ENCODE assay signal across 9 cellular contexts in genomic region chr18:80147037-80147417, GRCh38. TPM values are rescaled to one million over a fixed set of nuclear protein-coding genes. Genes with fewer than 3 reads are reported as not detected.
DNase-seq lines count a peak whose midpoint lies in the region; ATAC-seq, FAIRE-seq and TF ChIP-seq lines count a peak whose summit lies in the region.
"Had no signal": no experiment of that assay in that cellular context is flagged by ENCODE, and none has a peak within 500 bp of the region (broad histone marks: within the 10 kb centered on the region; RNA-seq: fewer than 3 reads in every experiment).

No MANE protein-coding gene starts in this region.

- H3K4me2 ChIP-seq in BLaER1 treated with 17β-estradiol and CSF1 and Interleukin-3, amounts not matched to agents 10 nM and 100 nM = peak overlapping the region; percentile 67 to 95 (median 87)
- H3K4me2 ChIP-seq in PC-9 = no peak overlapping the region

- H3K9me3 ChIP-seq in BLaER1 treated with 17β-estradiol and CSF1 and Interleukin-3, amounts not matched to agents 10 nM and 100 nM (replicated peaks in 1 of 11) = no peaks in the 10 kb centered on the region
- H3K9me3 ChIP-seq in muscle layer of colon (ENCODE audit: low read length) = no peaks in the 10 kb centered on the region
- H3K9me3 ChIP-seq in PC-9 (ENCODE audit: insufficient read depth, low read depth) = no peaks in the 10 kb centered on the region

- ATAC-seq in GM19328 (IDR thresholded peaks at IDR 0.05; ENCODE audit: unreplicated experiment) = peak; percentile 26
- peak; percentile 9 for ATAC-seq in HG03558 (IDR thresholded peaks at IDR 0.05; ENCODE audit: extremely low read depth, unreplicated experiment)
- ATAC-seq: K562 had no signal

- POLR2A ChIA-PET in PC-9 (lab: Charles Lee; ENCODE audit: unreplicated experiment) = interaction anchor here (0.6 kb wide), 1 partner anchor 85 kb away, joined by 10 read pairs; no protein-coding TSS in a partner anchor

- no peak overlapping the region for H2AFZ ChIP-seq in PC-9

- H3K27me3 ChIP-seq in BLaER1 treated with 17β-estradiol and CSF1 and Interleukin-3, amounts not matched to agents 10 nM and 100 nM = peaks cover 29 to 53% (median 50%) of the 10 kb centered on the region in 11 experiments
- H3K27me3 ChIP-seq in bronchial epithelial cell (ENCODE audit: control insufficient read depth, insufficient read depth, low read length) (no peaks in the 10 kb centered on the region), muscle layer of colon (ENCODE audit: control insufficient read depth in 1 of 2, insufficient read depth in 2 of 2, low read length in 2 of 2) (no peaks in the 10 kb centered on the region), PC-9 (ENCODE audit: insufficient read depth, low read depth) (no peaks in the 10 kb centered on the region)

- H3K27ac ChIP-seq in BLaER1 treated with 17β-estradiol and CSF1 and Interleukin-3, amounts not matched to agents 10 nM and 100 nM = peak overlapping the region in 1 of 11 experiments; percentile 46; a peak in 2 of 22 replicates
- H3K27ac ChIP-seq in muscle layer of colon (ENCODE audit: low read depth, low read length) (peak overlapping the region; percentile 56), PC-9 (no peak overlapping the region)

- no TSS peak for BruUV-seq in PC-9 (replicated peaks; lab: Mats Ljungman, UMichigan)

- CTCF ChIA-PET in PC-9 (lab: Charles Lee) = no interaction called here

- H4K20me1 ChIP-seq in BLaER1 treated with 17β-estradiol and CSF1 and Interleukin-3, amounts not matched to agents 10 nM and 100 nM = peaks cover 0 to 19% (median 1%) of the 10 kb centered on the region in 11 experiments; a peak in 6 of 22 replicates
- no peaks in the 10 kb centered on the region for H4K20me1 ChIP-seq in PC-9 (ENCODE audit: insufficient read depth)

- no peak for FAIRE-seq in bronchial epithelial cell (lab: Jason Lieb, UNC)
- FAIRE-seq: K562 had no signal

- no peaks in the 10 kb centered on the region for H3K9me2 ChIP-seq in PC-9 (ENCODE audit: insufficient read depth)

- H3F3A ChIP-seq in PC-9 (ENCODE audit: insufficient read depth, low read depth) = no peaks in the 10 kb centered on the region

- peaks cover 0 to 5% (median 0%) of the 10 kb centered on the region in 11 experiments; a peak in 1 of 22 replicates for H3K36me3 ChIP-seq in BLaER1 treated with 17β-estradiol and CSF1 and Interleukin-3, amounts not matched to agents 10 nM and 100 nM
- no peaks in the 10 kb centered on the region for H3K36me3 ChIP-seq in bronchial epithelial cell (ENCODE audit: control insufficient read depth, insufficient read depth, low read length)
- no peaks in the 10 kb centered on the region for H3K36me3 ChIP-seq in muscle layer of colon (ENCODE audit: insufficient read depth, low read length)
- peaks cover 12% of the 10 kb centered on the region; the same call in 1 of the 2 replicates for H3K36me3 ChIP-seq in PC-9 (ENCODE audit: low read depth)

- no peak for TF ChIP-seq CTCF in bronchial epithelial cell (IDR thresholded peaks at IDR 0.05; ENCODE audit: insufficient read depth, low read length, severe bottlenecking)
- TF ChIP-seq CTCF in PC-9 (conservative IDR thresholded peaks at IDR 0.05) = no peak

- DNase-seq in bronchial epithelial cell (ENCODE audit: low read depth) (no peak), PC-9 (no peak), amygdala (lab: John Stamatoyannopoulos, UW) (no peak)
- no peak for DNase-seq in stimulated activated naive CD4-positive, alpha-beta T cell treated with Interleukin-2 at 50 U/mL for 16 hours (lab: John Stamatoyannopoulos, UW)

- H3K79me2 ChIP-seq in PC-9 (ENCODE audit: low read depth) = no peaks in the 10 kb centered on the region

- H3K4me3 ChIP-seq in BLaER1 treated with 17β-estradiol and CSF1 and Interleukin-3, amounts not matched to agents 10 nM and 100 nM = peak overlapping the region; percentile 54 to 69 (median 60)
- H3K4me3 ChIP-seq in bronchial epithelial cell (ENCODE audit: low read depth, low read length) (peak overlapping the region; percentile 42), muscle layer of colon (ENCODE audit: low read depth in 1 of 2, low read length in 2 of 2) (peak overlapping the region; percentile 67 to 69), PC-9 (no peak overlapping the region)
- H3K4me3 ChIP-seq: K562 had no signal

- H3K9ac ChIP-seq in BLaER1 treated with 17β-estradiol and CSF1 and Interleukin-3, amounts not matched to agents 10 nM and 100 nM = peak overlapping the region; percentile 2 to 68 (median 49); a peak in 13 of 22 replicates
- H3K9ac ChIP-seq in muscle layer of colon (ENCODE audit: low read length) = no peak overlapping the region

- peaks cover 12 to 26% (median 18%) of the 10 kb centered on the region in 10 experiments; a peak in 18 of 20 replicates for H3K4me1 ChIP-seq in BLaER1 treated with 17β-estradiol and CSF1 and Interleukin-3, amounts not matched to agents 10 nM and 100 nM
- peaks cover 8% of the 10 kb centered on the region for H3K4me1 ChIP-seq in muscle layer of colon (ENCODE audit: insufficient read depth, low read length)
- no peaks in the 10 kb centered on the region for H3K4me1 ChIP-seq in PC-9 (replicated peaks; ENCODE audit: insufficient read depth)

- intact Hi-C loops in PC-9 (cut with micrococcal nuclease; ENCODE audit: unreplicated experiment) = no loop called here

RNA-seq across cellular contexts. Expression of gene ADNP2, which starts 38.0 kb away (rescaled TPM):
- total RNA-seq in bronchial epithelial cell = 19.3 and 21.6 TPM in 2 replicates
- total RNA-seq in PC-9 (2021) = 12.6 and 13.8 TPM in 2 replicates
